In genomic region chr1:211812584-211812983, GRCh38 we compare ENCODE assay signal across 21 cellular contexts.
"Had no signal": no experiment of that assay in that cellular context is flagged by ENCODE, and none has a peak within 500 bp of the region (broad histone marks: within the 10 kb centered on the region; RNA-seq: fewer than 3 reads in every experiment).

No MANE protein-coding gene starts in this region.

- H3K27me3 ChIP-seq: esophagus squamous epithelium, gastroesophageal sphincter, spleen had no signal

- H3K4me1 Mint-ChIP-seq: nephron progenitor cell had no signal

- H3K27ac ChIP-seq: esophagus squamous epithelium, gastroesophageal sphincter, psoas muscle, thoracic aorta had no signal

- H3K9me3 ChIP-seq: esophagus squamous epithelium, gastroesophageal sphincter, psoas muscle, thoracic aorta had no signal

- ATAC-seq: effector memory CD8-positive, alpha-beta T cell; gastroesophageal sphincter; left lobe of liver; naive thymus-derived CD4-positive, alpha-beta T cell; psoas muscle; sciatic nerve; stimulated activated memory B cell treated with anti-CD40 and anti-IgM and Interleukin-4, amounts not matched to agents 10 μg/mL and 1 μg/mL and 100 μg/mL, for 72 hours had no signal

- H3K4me3 Mint-ChIP-seq: effector memory CD8-positive, alpha-beta T cell; naive thymus-derived CD4-positive, alpha-beta T cell; nephron progenitor cell; stimulated activated memory B cell treated with anti-CD40 and anti-IgM and Interleukin-4, amounts not matched to agents 10 μg/mL and 1 μg/mL and 100 μg/mL, for 72 hours; stimulated activated naive CD8-positive, alpha-beta T cell treated with anti-CD3 and anti-CD28 coated beads, Interleukin-15, Interleukin-2, amounts not matched to agents 100 ng/mL and 50 ng/mL, for 24 hours; type B pancreatic cell had no signal

- H3K27ac Mint-ChIP-seq: effector memory CD8-positive, alpha-beta T cell; nephron progenitor cell; stimulated activated memory B cell treated with anti-CD40 and anti-IgM and Interleukin-4, amounts not matched to agents 10 μg/mL and 1 μg/mL and 100 μg/mL, for 72 hours; stimulated activated naive CD8-positive, alpha-beta T cell treated with anti-CD3 and anti-CD28 coated beads, Interleukin-15, Interleukin-2, amounts not matched to agents 100 ng/mL and 50 ng/mL, for 24 hours; type B pancreatic cell had no signal

- DNase-seq: effector memory CD8-positive, alpha-beta T cell; esophagus squamous epithelium; foreskin fibroblast; glutamatergic neuron; islet precursor cell; mammary epithelial cell; naive thymus-derived CD4-positive, alpha-beta T cell; nephron progenitor cell; psoas muscle; spleen; stimulated activated CD4-positive, alpha-beta T cell treated with anti-CD3 and anti-CD28 coated beads, Interleukin-15, amount 100 ng/mL, for 24 hours; stimulated activated CD4-positive, alpha-beta T cell treated with anti-CD3 and anti-CD28 coated beads, Interleukin-1b, Interleukin-23, amount 100 ng/mL, for 48 hours; stimulated activated CD4-positive, alpha-beta T cell treated with anti-CD3 and anti-CD28 coated beads, Interleukin-4, amount 100 ng/mL, for 24 hours; substantia nigra had no signal

- H3K4me3 ChIP-seq: esophagus squamous epithelium, gastroesophageal sphincter, psoas muscle, spleen, thoracic aorta had no signal

- H3K9me3 Mint-ChIP-seq: effector memory CD8-positive, alpha-beta T cell; stimulated activated memory B cell treated with anti-CD40 and anti-IgM and Interleukin-4, amounts not matched to agents 10 μg/mL and 1 μg/mL and 100 μg/mL, for 72 hours; type B pancreatic cell had no signal

- H3K27me3 Mint-ChIP-seq: effector memory CD8-positive, alpha-beta T cell; naive thymus-derived CD4-positive, alpha-beta T cell; stimulated activated memory B cell treated with anti-CD40 and anti-IgM and Interleukin-4, amounts not matched to agents 10 μg/mL and 1 μg/mL and 100 μg/mL, for 72 hours; stimulated activated naive CD8-positive, alpha-beta T cell treated with anti-CD3 and anti-CD28 coated beads, Interleukin-15, Interleukin-2, amounts not matched to agents 100 ng/mL and 50 ng/mL, for 24 hours; type B pancreatic cell had no signal

- H3K36me3 ChIP-seq: thoracic aorta had no signal
